Comparison of ENCODE assay signal across 1 cellular context in genomic region chr7:149873968-149874643, GRCh38.
TF ChIP-seq lines count a peak whose summit lies in the region.

TSS of gene ATP6V0E2 (plus strand) at chr7:149873969. CDS start at chr7:149874066, 97 bp downstream.

TF ChIP-seq in neural cell, 6 proteins besides CTCF, POLR2A, EP300 and RAD21 (continued from another document):
- no peak for TF ChIP-seq EZH2 (IDR thresholded peaks at IDR 0.05; ENCODE audit: borderline replicate concordance, insufficient read depth, low read length, poor library complexity, severe bottlenecking)
